Comparison of ENCODE assay signal across 9 cellular contexts in the genomic region with DNA sequence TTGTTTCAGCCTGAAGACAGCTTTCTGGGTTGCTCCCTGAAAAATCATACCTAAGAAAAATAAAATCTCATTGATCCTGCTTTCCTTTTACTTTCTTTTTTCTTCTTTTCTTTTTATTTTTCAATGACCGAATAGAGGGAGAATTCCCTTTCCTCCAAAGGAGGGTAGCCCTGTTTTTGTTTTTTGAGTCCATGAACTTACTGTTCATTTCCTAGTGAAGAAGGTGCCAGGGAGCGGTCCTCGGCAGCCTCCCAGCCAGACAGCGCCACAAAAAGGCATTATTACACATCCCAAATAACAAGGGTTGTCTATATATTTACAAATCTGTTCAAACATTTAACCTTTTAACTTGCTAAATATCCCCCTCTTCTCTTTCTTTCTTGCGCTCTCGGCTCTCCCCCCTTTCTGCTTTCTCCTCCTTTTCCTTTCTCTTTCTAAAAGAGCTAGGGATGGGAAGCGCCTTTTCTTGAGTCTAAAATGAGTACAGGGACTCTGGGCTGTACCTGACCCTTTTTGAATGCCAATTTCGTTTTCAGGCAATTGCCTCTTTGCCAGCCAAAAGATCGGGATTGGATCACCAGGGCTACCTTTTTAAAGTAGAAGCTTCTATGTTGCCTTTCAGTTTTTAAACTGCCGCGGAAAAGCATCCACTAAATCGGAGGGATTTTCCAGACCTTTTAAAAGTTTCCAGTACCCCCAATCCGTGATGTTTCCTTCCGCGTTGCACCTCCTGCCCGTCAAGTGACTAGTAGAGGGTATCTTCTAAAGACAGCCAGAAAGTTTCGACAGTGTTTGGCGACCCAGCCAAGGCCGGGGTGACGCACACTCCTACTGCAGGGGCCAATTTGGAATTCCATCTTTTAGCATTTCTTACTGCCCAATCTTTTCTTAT.
DNase-seq lines count a peak whose midpoint lies in the region; ATAC-seq and TF ChIP-seq lines count a peak whose summit lies in the region.
"Had no signal": no experiment of that assay in that cellular context is flagged by ENCODE, and none has a peak within 500 bp of the region (broad histone marks: within the 10 kb centered on the region; RNA-seq: fewer than 3 reads in every experiment).

No MANE protein-coding gene starts in this region.

- in situ Hi-C loops in transverse colon (cut with MboI; ENCODE audit: low pct_ligation_motif_present in 1 of 4, low pct_unique_long_range_greater_than_20kb in 1 of 4, low sequenced_read_pairs in 3 of 4): loop anchor here (10.0 to 25.0 kb wide), 2 partner anchors 519 to 542 kb away; no protein-coding TSS in a partner anchor

- H2BK15ac ChIP-seq in mesenchymal stem cell (ENCODE audit: low read depth, poor library complexity, severe bottlenecking): no peak overlapping the region

- TF ChIP-seq CTCF in coronary artery (IDR thresholded peaks at IDR 0.05): no peak
- TF ChIP-seq CTCF in transverse colon (IDR thresholded peaks at IDR 0.05): no peak

- peak overlapping the region; percentile 75 for H3K4me3 ChIP-seq in coronary artery
- H3K4me3 ChIP-seq in mesenchymal stem cell (ENCODE audit: insufficient read depth in 1 of 2, low read depth in 1 of 2, low read length in 2 of 2): peak overlapping the region in 1 of 2 experiments; percentile 78
- H3K4me3 ChIP-seq in transverse colon: peak overlapping the region; percentile 8 to 62 (median 16)

- H3K23ac ChIP-seq in mesenchymal stem cell (ENCODE audit: low read length in 2 of 2): no peak overlapping the region

- H2BK120ac ChIP-seq in mesenchymal stem cell (ENCODE audit: low read depth, low read length): no peak overlapping the region

- H3K79me1 ChIP-seq in mesenchymal stem cell (replicated peaks; ENCODE audit: low read length, poor library complexity, severe bottlenecking): no peaks in the 10 kb centered on the region

- TF ChIP-seq POLR2A in transverse colon (IDR thresholded peaks at IDR 0.05): no peak
- no peak for TF ChIP-seq POLR2A in GM18505 (IDR thresholded peaks at IDR 0.05; ENCODE audit: borderline replicate concordance, extremely low read depth, insufficient read depth, insufficient read length)

- H4K91ac ChIP-seq in mesenchymal stem cell (ENCODE audit: low read length): no peak overlapping the region

- no peak for TF ChIP-seq EP300 in transverse colon (IDR thresholded peaks at IDR 0.05; ENCODE audit: low read depth)

- no peak overlapping the region for H2BK12ac ChIP-seq in mesenchymal stem cell (ENCODE audit: low read length in 2 of 2)

- peak overlapping the region; percentile 56 for H3K9ac ChIP-seq in mesenchymal stem cell (ENCODE audit: low read length)

- no peak overlapping the region for H2BK5ac ChIP-seq in mesenchymal stem cell (ENCODE audit: low read depth, low read length, poor library complexity, severe bottlenecking)

- H3K36me3 ChIP-seq in mesenchymal stem cell (ENCODE audit: control insufficient read depth in 1 of 2, insufficient read depth in 2 of 2, low read depth in 1 of 2, low read length in 2 of 2): no peaks in the 10 kb centered on the region
- no peaks in the 10 kb centered on the region for H3K36me3 ChIP-seq in transverse colon

- H3K27ac ChIP-seq in coronary artery: peak overlapping the region in 1 of 2 donors; percentile 30
- no peak overlapping the region for H3K27ac ChIP-seq in mesenchymal stem cell (ENCODE audit: low read length, poor library complexity, severe bottlenecking)
- peak overlapping the region in 2 of 4 donors; percentile 36 to 45 for H3K27ac ChIP-seq in transverse colon

- peaks cover 12% of the 10 kb centered on the region for H3K4me1 ChIP-seq in mesenchymal stem cell (ENCODE audit: control insufficient read depth, insufficient read depth, low read depth, low read length)
- peaks cover 0 to 50% (median 28%) of the 10 kb centered on the region in 4 donors for H3K4me1 ChIP-seq in transverse colon

- DNase-seq in NCI-H510A treated with DMSO at 0.1 percent for 48 hours (lab: John Stamatoyannopoulos, UW) (peak; percentile 0), NCI-H510A (lab: John Stamatoyannopoulos, UW) (no peak), coronary artery (ENCODE audit: low spot score) (no peak), mesenchymal stem cell (peak; percentile 18), transverse colon (peak; percentile 21), NCI-H2227 (lab: John Stamatoyannopoulos, UW; ENCODE audit: unreplicated experiment) (no peak)
- DNase-seq: naive B cell had no signal

- no peak overlapping the region for H3K18ac ChIP-seq in mesenchymal stem cell (ENCODE audit: low read depth in 1 of 2, low read length in 2 of 2)

- no peak overlapping the region for H3K14ac ChIP-seq in mesenchymal stem cell (ENCODE audit: low read length in 2 of 2)

- H3K4ac ChIP-seq in mesenchymal stem cell (ENCODE audit: low read depth in 1 of 2, low read length in 2 of 2): no peak overlapping the region

- no peak overlapping the region for H2AFZ ChIP-seq in mesenchymal stem cell (ENCODE audit: low read depth, low read length)

- intact Hi-C loops in transverse colon (cut with DNase I; ENCODE audit: low total_unique reads): loop anchor here (5.0 kb wide), 1 partner anchor 544 kb away; no protein-coding TSS in a partner anchor

- 16% methylated on average over 20 of the region's 20 CpGs for WGBS in mesenchymal stem cell
- WGBS in transverse colon (ENCODE audit: low coverage in 1 of 2), 2 donors: 8 to 17% methylated on average over 8 to 20 of the region's 20 CpGs

- H2AK5ac ChIP-seq in mesenchymal stem cell (ENCODE audit: low read length, severe bottlenecking): no peak overlapping the region

- H3K27me3 ChIP-seq in mesenchymal stem cell (ENCODE audit: control insufficient read depth in 1 of 2, insufficient read depth in 1 of 2, low read length in 2 of 2) (peaks cover 52 to 65% of the 10 kb centered on the region in 2 experiments), transverse colon (peaks cover 92% of the 10 kb centered on the region)

- ATAC-seq in HG02642 (IDR thresholded peaks at IDR 0.05; ENCODE audit: poor library complexity, unreplicated experiment) (no peak), GM18505 (IDR thresholded peaks at IDR 0.05; ENCODE audit: unreplicated experiment) (no peak)

- H3K4me2 ChIP-seq in mesenchymal stem cell (ENCODE audit: low read length, poor library complexity, severe bottlenecking): peak overlapping the region; percentile 13

- no peak overlapping the region for H4K8ac ChIP-seq in mesenchymal stem cell (ENCODE audit: low read length)

- no peaks in the 10 kb centered on the region for H3K9me3 ChIP-seq in mesenchymal stem cell (ENCODE audit: control insufficient read depth, low read length)
- no peaks in the 10 kb centered on the region for H3K9me3 ChIP-seq in transverse colon

Comparison
In these comparisons a context has a peak if more than half of its experiments do, and no peak if none do; other contexts are left out.
1. DNase-seq: peak in NCI-H510A treated with DMSO at 0.1 percent for 48 hours (single experiment), mesenchymal stem cell (single experiment) and transverse colon (single experiment); none in NCI-H510A (single experiment), coronary artery (single experiment) and NCI-H2227 (single experiment).